ENCODE assay signal across 11 cellular contexts in the genomic region with DNA sequence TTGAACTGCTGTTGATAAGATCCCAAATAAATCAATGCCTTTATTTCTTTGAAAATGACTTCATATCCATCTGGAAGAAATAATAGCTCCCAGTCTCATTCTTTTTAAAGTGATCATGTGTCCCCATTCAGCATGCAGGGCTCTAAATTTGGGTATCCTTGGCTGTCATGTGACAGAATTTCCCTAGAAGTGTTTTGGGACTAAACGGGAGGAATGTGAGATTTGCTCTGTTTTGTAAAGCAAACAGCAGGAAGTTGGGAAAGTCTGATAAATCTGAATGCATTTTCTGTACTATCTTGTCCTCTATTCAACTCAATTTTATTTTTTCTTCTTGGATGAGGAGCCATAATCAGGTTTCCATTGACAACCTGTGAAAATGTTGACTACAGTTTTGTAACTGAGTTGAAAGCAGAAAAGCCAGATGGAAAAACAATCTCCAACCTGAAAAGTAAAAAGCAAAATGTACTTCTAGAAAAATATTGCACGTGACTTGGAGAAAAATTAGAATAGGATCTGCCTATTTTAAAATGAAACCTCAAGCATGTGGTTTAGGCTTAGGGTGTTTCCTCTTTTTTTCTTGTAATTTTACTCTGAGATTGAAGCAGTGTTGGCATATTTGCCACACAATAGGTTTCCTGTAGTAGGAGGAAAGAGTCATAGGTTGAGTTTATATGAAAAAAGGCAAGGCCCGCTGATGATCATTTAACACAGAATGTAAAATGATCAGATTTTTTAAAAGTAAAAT.
DNase-seq lines count a peak whose midpoint lies in the region; ATAC-seq and TF ChIP-seq lines count a peak whose summit lies in the region.
"Had no signal": no experiment of that assay in that cellular context is flagged by ENCODE, and none has a peak within 500 bp of the region (broad histone marks: within the 10 kb centered on the region; RNA-seq: fewer than 3 reads in every experiment).

No MANE protein-coding gene starts in this region.

- H3K23me2 ChIP-seq in H9 (ENCODE audit: insufficient read length, low read depth, low read length, poor library complexity, severe bottlenecking) = no peaks in the 10 kb centered on the region

- H3K9me3 Mint-ChIP-seq in CD4-positive, CD25-positive, alpha-beta regulatory T cell = peaks cover 0 to 2% (median 0%) of the 10 kb centered on the region in 7 donors
- peaks cover 11% of the 10 kb centered on the region for H3K9me3 Mint-ChIP-seq in nephron progenitor cell
- peaks cover 0 to 3% of the 10 kb centered on the region in 2 experiments; a peak in 1 of 5 replicates for H3K9me3 Mint-ChIP-seq in H9
- peaks cover 2% of the 10 kb centered on the region for H3K9me3 Mint-ChIP-seq in endodermal cell

- no peak overlapping the region for H3K14ac ChIP-seq in H9 (ENCODE audit: insufficient read depth, low read length)

- no peak overlapping the region for H3K4ac ChIP-seq in H9 (ENCODE audit: low read depth, low read length)

- H4K8ac ChIP-seq in H9 (replicated peaks; ENCODE audit: insufficient read length, low read depth, low read length) = no peak overlapping the region

- WGBS in H9 (ENCODE audit: extremely low coverage, insufficient read length, low lambda C conversion rate) = no CpG with 5 or more reads among the region's 3 CpGs
- whole genome bisulfite sequencing in endodermal cell (ENCODE audit: insufficient coverage in 1 of 2, insufficient read length in 1 of 2), 2 experiments = 82 to 84% methylated on average over 3 of the region's 3 CpGs
- WGBS in body of pancreas, 2 donors = 53 to 56% methylated on average over 3 of the region's 3 CpGs

- H3K79me1 ChIP-seq in H9 (ENCODE audit: insufficient read depth, low read depth, low read length, poor library complexity, severe bottlenecking) = no peaks in the 10 kb centered on the region

- H2BK12ac ChIP-seq in H9 (ENCODE audit: insufficient read length, low read depth, low read length) = no peak overlapping the region

- no peak overlapping the region for H3K56ac ChIP-seq in H9 (ENCODE audit: insufficient read length, low read depth, low read length)

- H3K79me2 ChIP-seq in H9 (ENCODE audit: insufficient read depth, low read length) = no peaks in the 10 kb centered on the region

- no peak overlapping the region for H3K4me2 ChIP-seq in H9 (ENCODE audit: insufficient read depth, insufficient read length, low read length)
- H3K4me2 ChIP-seq: PC-9 had no signal

- H3K36me3 ChIP-seq in CD4-positive, CD25-positive, alpha-beta regulatory T cell (ENCODE audit: control insufficient read depth, insufficient read depth, low read length) = no peaks in the 10 kb centered on the region
- H3K36me3 ChIP-seq in endodermal cell (ENCODE audit: control insufficient read depth, insufficient read depth, low read length) (no peaks in the 10 kb centered on the region), body of pancreas (replicated peaks in 1 of 2; ENCODE audit: insufficient read depth in 1 of 2, low read depth in 2 of 2) (no peaks in the 10 kb centered on the region)
- H3K36me3 ChIP-seq: pancreas had no signal

- no peak overlapping the region for H2AK5ac ChIP-seq in H9 (ENCODE audit: insufficient read length, low read length)

- TF ChIP-seq CTCF in nephron progenitor cell (IDR thresholded peaks at IDR 0.05) (no peak), H9 (conservative IDR thresholded peaks at IDR 0.05) (no peak), endodermal cell (conservative IDR thresholded peaks at IDR 0.05) (no peak), body of pancreas (IDR thresholded peaks at IDR 0.05) (no peak)

- H3K27ac ChIP-seq in CD4-positive, CD25-positive, alpha-beta regulatory T cell (ENCODE audit: insufficient read depth, low read length, poor library complexity, severe bottlenecking) = peak overlapping the region; percentile 75
- no peak overlapping the region for H3K27ac ChIP-seq in H9 (ENCODE audit: insufficient read length, low read depth, low read length)
- H3K27ac ChIP-seq in endodermal cell (ENCODE audit: low read depth, low read length) = no peak overlapping the region
- H3K27ac ChIP-seq in body of pancreas = no peak overlapping the region
- H3K27ac ChIP-seq: HL-60, PC-9 had no signal

- intact Hi-C loops in body of pancreas (cut with DNase I) = no loop called here

- no peak overlapping the region for H3T11ph ChIP-seq in H9 (ENCODE audit: low read length)

- no peak for TF ChIP-seq POLR2A in body of pancreas (IDR thresholded peaks at IDR 0.05)

- H3K18ac ChIP-seq in H9 (ENCODE audit: insufficient read length, low read depth, low read length) = no peak overlapping the region

- no peaks in the 10 kb centered on the region for H3K27me3 ChIP-seq in CD4-positive, CD25-positive, alpha-beta regulatory T cell (ENCODE audit: control insufficient read depth, insufficient read depth, low read length)
- H3K27me3 ChIP-seq in H9 (ENCODE audit: insufficient read depth, low read length) (no peaks in the 10 kb centered on the region), endodermal cell (ENCODE audit: control insufficient read depth, insufficient read depth, low read length, poor library complexity, severe bottlenecking) (no peaks in the 10 kb centered on the region), body of pancreas (no peaks in the 10 kb centered on the region)
- H3K27me3 ChIP-seq: pancreas had no signal

- ATAC-seq in CD4-positive, CD25-positive, alpha-beta regulatory T cell (ENCODE audit: low read depth in 2 of 2) = peak; percentile 92
- ATAC-seq in GM21576 (IDR thresholded peaks at IDR 0.05; ENCODE audit: unreplicated experiment) = no peak
- no peak for ATAC-seq in body of pancreas

- no peaks in the 10 kb centered on the region for H3K9me3 ChIP-seq in CD4-positive, CD25-positive, alpha-beta regulatory T cell (ENCODE audit: control insufficient read depth in 2 of 2, low read length in 2 of 2)
- no peaks in the 10 kb centered on the region for H3K9me3 ChIP-seq in H9 (ENCODE audit: control insufficient read depth, low read depth, low read length)
- no peaks in the 10 kb centered on the region for H3K9me3 ChIP-seq in endodermal cell (ENCODE audit: control insufficient read depth, low read length)
- H3K9me3 ChIP-seq in body of pancreas = no peaks in the 10 kb centered on the region
- H3K9me3 ChIP-seq: pancreas had no signal

- no peak overlapping the region for H3K9ac ChIP-seq in H9 (ENCODE audit: extremely low read depth, insufficient read length, low read length)
- H3K9ac ChIP-seq in endodermal cell (ENCODE audit: extremely low read depth, low read length, poor library complexity, severe bottlenecking) = no peak overlapping the region

- H3K4me3 Mint-ChIP-seq in CD4-positive, CD25-positive, alpha-beta regulatory T cell = peak overlapping the region; percentile 8 to 76 (median 66)
- H3K4me3 Mint-ChIP-seq in nephron progenitor cell (no peak overlapping the region), H9 (no peak overlapping the region), endodermal cell (no peak overlapping the region)

- H2BK5ac ChIP-seq in H9 (ENCODE audit: insufficient read length, low read length) = no peak overlapping the region

- H4K20me1 ChIP-seq in H9 (ENCODE audit: control insufficient read depth, insufficient read depth, insufficient read length) = no peaks in the 10 kb centered on the region

- H3K27me3 Mint-ChIP-seq in CD4-positive, CD25-positive, alpha-beta regulatory T cell = no peaks in the 10 kb centered on the region
- H3K27me3 Mint-ChIP-seq in nephron progenitor cell (ENCODE audit: low read depth, poor library complexity) (peaks cover 14% of the 10 kb centered on the region), H9 (ENCODE audit: low read depth) (no peaks in the 10 kb centered on the region; the same call in 1 of the 2 replicates), endodermal cell (ENCODE audit: insufficient read depth) (peaks cover 1% of the 10 kb centered on the region)

- no peak overlapping the region for H2BK20ac ChIP-seq in H9 (ENCODE audit: low read depth, low read length, poor library complexity, severe bottlenecking)

- peaks cover 40% of the 10 kb centered on the region for H3K4me1 ChIP-seq in CD4-positive, CD25-positive, alpha-beta regulatory T cell (ENCODE audit: control insufficient read depth, insufficient read depth, low read length, poor library complexity, severe bottlenecking)
- no peaks in the 10 kb centered on the region for H3K4me1 ChIP-seq in H9 (ENCODE audit: insufficient read depth, low read length)
- H3K4me1 ChIP-seq in endodermal cell (ENCODE audit: control insufficient read depth, insufficient read depth, low read length) = no peaks in the 10 kb centered on the region
- peaks cover 12% of the 10 kb centered on the region for H3K4me1 ChIP-seq in body of pancreas

- peak in 2 of 3 donors; percentile 40 to 88 for DNase-seq in CD4-positive, CD25-positive, alpha-beta regulatory T cell
- peak; percentile 84 for DNase-seq in MV-4-11 (lab: John Stamatoyannopoulos, UW)
- peak; percentile 33 for DNase-seq in dermis blood vessel endothelial cell
- no peak for DNase-seq in nephron progenitor cell
- DNase-seq in H9 = no peak
- DNase-seq in endodermal cell = no peak
- DNase-seq in body of pancreas = no peak
- DNase-seq: pancreas, PC-9 had no signal

- H3K4me1 Mint-ChIP-seq in CD4-positive, CD25-positive, alpha-beta regulatory T cell = peaks cover 28 to 80% (median 53%) of the 10 kb centered on the region in 4 donors
- H3K4me1 Mint-ChIP-seq in nephron progenitor cell = peaks cover 33% of the 10 kb centered on the region
- H3K4me1 Mint-ChIP-seq in H9 = peaks cover 6 to 8% of the 10 kb centered on the region in 2 experiments; a peak in 2 of 4 replicates
- peaks cover 13% of the 10 kb centered on the region for H3K4me1 Mint-ChIP-seq in endodermal cell

- no peak overlapping the region for H2BK120ac ChIP-seq in H9 (ENCODE audit: low read depth, low read length, poor library complexity, severe bottlenecking)

- peak overlapping the region; percentile 90 to 96 (median 90) for H3K27ac Mint-ChIP-seq in CD4-positive, CD25-positive, alpha-beta regulatory T cell
- H3K27ac Mint-ChIP-seq in nephron progenitor cell (peak overlapping the region; percentile 3), H9 (no peak overlapping the region), endodermal cell (no peak overlapping the region)

- H2AFZ ChIP-seq in H9 (ENCODE audit: low read length) = no peak overlapping the region
- H2AFZ ChIP-seq: PC-9 had no signal

- no peak overlapping the region for H4K91ac ChIP-seq in H9 (ENCODE audit: insufficient read length, low read depth, low read length)

- no peak overlapping the region for H4K5ac ChIP-seq in H9 (ENCODE audit: insufficient read length, low read depth, low read length)

- no peak overlapping the region for H3K23ac ChIP-seq in H9 (ENCODE audit: insufficient read length, low read depth, low read length)

- peaks cover 3% of the 10 kb centered on the region for H3K36me3 Mint-ChIP-seq in CD4-positive, CD25-positive, alpha-beta regulatory T cell
- H3K36me3 Mint-ChIP-seq in nephron progenitor cell (ENCODE audit: low read depth) (no peaks in the 10 kb centered on the region), H9 (ENCODE audit: insufficient read depth in 1 of 3, low read depth in 3 of 3) (0 out of 7 replicates have a peak, but pooled peaks cover 0 to 4% (median 0%) of the 10 kb centered on the region in 3 experiments), endodermal cell (ENCODE audit: low read depth) (no peaks in the 10 kb centered on the region)

- H3K4me3 ChIP-seq in CD4-positive, CD25-positive, alpha-beta regulatory T cell (ENCODE audit: low read depth, low read length) = peak overlapping the region; percentile 43
- H3K4me3 ChIP-seq in endodermal cell (ENCODE audit: low read length) (no peak overlapping the region), body of pancreas (no peak overlapping the region)
- H3K4me3 ChIP-seq: pancreas, PC-9 had no signal

- no peak overlapping the region for H2BK15ac ChIP-seq in H9 (ENCODE audit: low read depth, low read length)

Comparison
In these comparisons a context has a peak if more than half of its experiments do, and no peak if none do; other contexts are left out.
1. ATAC-seq: peak in CD4-positive, CD25-positive, alpha-beta regulatory T cell (2 of 2); none in GM21576 (single experiment) and body of pancreas (single experiment).
2. DNase-seq: peak in CD4-positive, CD25-positive, alpha-beta regulatory T cell (2 of 3), MV-4-11 (single experiment) and dermis blood vessel endothelial cell (single experiment); none in nephron progenitor cell (single experiment), H9 (single experiment), endodermal cell (single experiment) and body of pancreas (0 of 4).
3. H3K27ac Mint-ChIP-seq: peak in CD4-positive, CD25-positive, alpha-beta regulatory T cell (3 of 3) and nephron progenitor cell (single experiment); none in H9 (0 of 3) and endodermal cell (single experiment).
4. H3K4me3 Mint-ChIP-seq: peak in CD4-positive, CD25-positive, alpha-beta regulatory T cell (4 of 4); none in nephron progenitor cell (single experiment), H9 (0 of 2) and endodermal cell (single experiment).